9 cellular contexts compared by ENCODE assay signal in the genomic region with DNA sequence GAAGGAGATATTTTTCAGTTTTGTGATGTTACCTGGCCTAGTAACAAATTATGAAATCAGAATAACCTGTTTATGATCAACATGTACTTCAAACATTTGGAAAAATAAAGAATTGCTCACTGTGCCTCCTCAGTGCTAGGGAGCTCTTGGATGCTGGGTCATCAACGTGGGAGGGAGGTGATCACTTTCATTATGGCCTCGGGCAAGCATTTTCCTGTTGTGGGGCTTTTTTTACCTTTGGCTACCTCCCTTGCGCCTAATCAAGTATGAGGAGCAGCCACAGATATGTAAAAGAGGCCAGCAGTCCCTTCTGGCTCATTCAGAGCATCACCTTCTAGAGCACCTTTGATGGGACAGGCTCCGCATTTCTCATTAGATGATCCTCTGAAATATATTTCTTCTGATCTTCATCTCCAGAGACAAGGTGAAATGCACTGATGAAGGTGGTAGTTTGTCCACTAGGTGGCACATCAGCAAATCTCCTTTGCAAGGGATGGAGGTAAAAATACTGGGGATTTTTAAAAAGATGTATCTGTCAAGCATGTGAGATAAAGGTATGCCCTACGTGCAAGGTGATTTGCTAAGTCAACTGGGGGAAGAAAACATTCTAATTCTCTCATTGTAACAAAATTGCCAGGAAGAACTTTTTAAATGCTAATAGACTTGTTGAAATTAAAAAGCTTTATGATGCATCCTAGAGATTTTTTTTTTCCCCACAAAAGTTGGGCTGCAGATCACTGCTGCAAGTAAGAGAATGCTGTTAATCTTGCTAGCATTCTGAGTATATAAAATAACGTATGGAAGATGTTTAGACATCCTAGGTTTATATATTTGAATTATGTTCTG.
A peak's percentile ranks its signal among the peaks of the same experiment; 100 is the strongest.
DNase-seq lines count a peak whose midpoint lies in the region; ATAC-seq and TF ChIP-seq lines count a peak whose summit lies in the region.
"Had no signal": no experiment of that assay in that cellular context is flagged by ENCODE, and none has a peak within 500 bp of the region (broad histone marks: within the 10 kb centered on the region; RNA-seq: fewer than 3 reads in every experiment).

No MANE protein-coding gene starts in this region.

- CTCF ChIA-PET in activated CD4-positive, alpha-beta memory T cell treated with anti-CD3 and anti-CD28 coated beads, Interleukin-2, amount 10 ng/mL, durations not matched to agents 7 days and 5 days (lab: Charles Lee) = interaction anchor here (0.7 to 6.1 kb wide), 22 partner anchors 11 to 508 kb away, joined by 3 to 53 read pairs (median 4); no protein-coding TSS in a partner anchor

- ATAC-seq in GM21786 (IDR thresholded peaks at IDR 0.05; ENCODE audit: unreplicated experiment) (peak; percentile 62), foreskin keratinocyte (peak; percentile 59)

- peaks cover 21% of the 10 kb centered on the region for H3K4me1 Mint-ChIP-seq in activated CD4-positive, alpha-beta memory T cell treated with anti-CD3 and anti-CD28 coated beads, Interleukin-2, amount 10 ng/mL, durations not matched to agents 7 days and 5 days

- no peaks in the 10 kb centered on the region for H3K27me3 ChIP-seq in foreskin keratinocyte

- H3K4me3 Mint-ChIP-seq in activated CD4-positive, alpha-beta memory T cell treated with anti-CD3 and anti-CD28 coated beads, Interleukin-2, amount 10 ng/mL, durations not matched to agents 7 days and 5 days = no peak overlapping the region
- H3K4me3 Mint-ChIP-seq: central memory CD8-positive, alpha-beta T cell had no signal

- peaks cover 3% of the 10 kb centered on the region for H3K27me3 Mint-ChIP-seq in activated CD4-positive, alpha-beta memory T cell treated with anti-CD3 and anti-CD28 coated beads, Interleukin-2, amount 10 ng/mL, durations not matched to agents 7 days and 5 days

- no peak overlapping the region for H3K27ac ChIP-seq in foreskin keratinocyte

- no peaks in the 10 kb centered on the region for H3K4me1 ChIP-seq in foreskin keratinocyte

- POLR2A ChIA-PET in activated CD4-positive, alpha-beta memory T cell treated with anti-CD3 and anti-CD28 coated beads, Interleukin-2, amount 10 ng/mL, durations not matched to agents 7 days and 5 days (lab: Charles Lee) = interaction anchor here (1.0 to 1.5 kb wide), 3 partner anchors 14 to 350 kb away, joined by 3 to 5 read pairs (median 3); no protein-coding TSS in a partner anchor

- no peak overlapping the region for H3K27ac Mint-ChIP-seq in activated CD4-positive, alpha-beta memory T cell treated with anti-CD3 and anti-CD28 coated beads, Interleukin-2, amount 10 ng/mL, durations not matched to agents 7 days and 5 days

- H3K9me3 Mint-ChIP-seq in activated CD4-positive, alpha-beta memory T cell treated with anti-CD3 and anti-CD28 coated beads, Interleukin-2, amount 10 ng/mL, durations not matched to agents 7 days and 5 days = no peaks in the 10 kb centered on the region
- H3K9me3 Mint-ChIP-seq: central memory CD8-positive, alpha-beta T cell had no signal

- H3K36me3 Mint-ChIP-seq in activated CD4-positive, alpha-beta memory T cell treated with anti-CD3 and anti-CD28 coated beads, Interleukin-2, amount 10 ng/mL, durations not matched to agents 7 days and 5 days (ENCODE audit: low read depth) = no peaks in the 10 kb centered on the region

- peak; percentile 14 to 15 for DNase-seq in NCI-H187 (lab: John Stamatoyannopoulos, UW)
- DNase-seq in NCI-H187 treated with DMSO at 0.1 percent for 48 hours (lab: John Stamatoyannopoulos, UW) = no peak
- DNase-seq in NCI-H2081 (lab: John Stamatoyannopoulos, UW) = peak; percentile 30 to 32
- DNase-seq in activated CD4-positive, alpha-beta memory T cell treated with anti-CD3 and anti-CD28 coated beads, Interleukin-2, amount 10 ng/mL, durations not matched to agents 7 days and 5 days = peak; percentile 60
- peak; percentile 25 to 52 for DNase-seq in foreskin keratinocyte
- peak; percentile 54 for DNase-seq in pons (ENCODE audit: low spot score)
- DNase-seq in UCSD-AML1 (lab: John Stamatoyannopoulos, UW; ENCODE audit: unreplicated experiment) = no peak

- peak; percentile 86 for TF ChIP-seq CTCF in foreskin keratinocyte (conservative IDR thresholded peaks at IDR 0.05)

Comparison
In these comparisons a context has a peak if more than half of its experiments do, and no peak if none do; other contexts are left out.
1. DNase-seq: peak in NCI-H187 (2 of 2), NCI-H2081 (2 of 2), activated CD4-positive, alpha-beta memory T cell treated with anti-CD3 and anti-CD28 coated beads, Interleukin-2, amount 10 ng/mL, durations not matched to agents 7 days and 5 days (single experiment), foreskin keratinocyte (2 of 2) and pons (single experiment); none in NCI-H187 treated with DMSO at 0.1 percent for 48 hours (single experiment) and UCSD-AML1 (single experiment).